Comparison of ENCODE assay signal across 23 cellular contexts in the genomic region with DNA sequence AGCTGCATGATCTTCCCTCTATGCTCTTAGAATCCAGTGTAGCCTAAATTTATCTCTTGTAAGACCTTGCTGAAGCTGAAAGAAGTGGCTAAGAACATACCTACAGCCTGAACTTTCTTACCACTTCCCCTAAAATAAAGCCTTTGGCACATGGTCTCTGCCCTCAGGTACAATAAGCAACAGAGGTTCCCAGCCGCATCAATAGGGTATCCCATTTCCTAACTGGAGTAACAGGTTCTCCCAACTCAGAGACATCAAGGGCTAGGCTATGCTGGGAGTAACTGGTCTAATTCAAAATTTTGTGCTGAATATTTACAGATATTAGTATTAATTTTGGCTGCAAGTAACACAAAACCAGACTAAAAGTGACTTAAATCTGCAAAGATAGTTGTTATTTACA.
"Had no signal": no experiment of that assay in that cellular context is flagged by ENCODE, and none has a peak within 500 bp of the region (broad histone marks: within the 10 kb centered on the region; RNA-seq: fewer than 3 reads in every experiment).

No MANE protein-coding gene starts in this region.

- H3K36me3 Mint-ChIP-seq: immature natural killer cell; naive thymus-derived CD8-positive, alpha-beta T cell had no signal

- H3K4me1 Mint-ChIP-seq: immature natural killer cell; naive thymus-derived CD8-positive, alpha-beta T cell; nephron progenitor cell had no signal

- H3K9me3 Mint-ChIP-seq: dendritic cell treated with granulocyte-macrophage colony-stimulating factor and Interleukin-4, amounts not matched to agents 40 ng/mL and 50 ng/mL, for 4 days; nephron progenitor cell had no signal

- H3K36me3 ChIP-seq: lower lobe of right lung, prostate gland, right atrium auricular region, stomach, thyroid gland had no signal

- H3K4me3 ChIP-seq: lower lobe of right lung, prostate gland, right atrium auricular region, smooth muscle cell, stomach, thyroid gland had no signal

- DNase-seq: effector CD8-positive, alpha-beta T cell; hypothalamus; immature natural killer cell; islet precursor cell; kidney glomerular epithelial cell; left ventricle myocardium superior; lower lobe of right lung; naive thymus-derived CD8-positive, alpha-beta T cell; nephron progenitor cell; nucleus accumbens; stimulated activated CD4-positive, alpha-beta T cell treated with anti-CD3 and anti-CD28 coated beads, Interleukin-12 subunit alpha, Interleukin-12 subunit beta, amount 100 ng/mL, for 4 hours; stimulated activated CD4-positive, alpha-beta T cell treated with anti-CD3 and anti-CD28 coated beads, Interleukin-1b, Interleukin-23, amount 100 ng/mL, for 48 hours; stimulated activated CD4-positive, alpha-beta T cell treated with anti-CD3 and anti-CD28 coated beads, Interleukin-4, amount 100 ng/mL, for 1 hour; stimulated activated CD8-positive, alpha-beta memory T cell treated with anti-CD3 and anti-CD28 coated beads, Interleukin-4, amount 100 ng/mL, for 48 hours; stimulated activated naive CD4-positive, alpha-beta T cell; stomach; thyroid gland; trophoblast cell had no signal

- H3K9me3 ChIP-seq: lower lobe of right lung, prostate gland, right atrium auricular region, stomach, thyroid gland had no signal

- H3K4me3 Mint-ChIP-seq: dendritic cell treated with granulocyte-macrophage colony-stimulating factor and Interleukin-4, amounts not matched to agents 40 ng/mL and 50 ng/mL, for 4 days; immature natural killer cell; naive thymus-derived CD8-positive, alpha-beta T cell; nephron progenitor cell had no signal

- ATAC-seq: left ventricle myocardium superior; lower lobe of right lung; naive thymus-derived CD8-positive, alpha-beta T cell; sciatic nerve had no signal

- H3K27ac ChIP-seq: lower lobe of right lung, prostate gland, right atrium auricular region, stomach, thyroid gland had no signal

- H3K4me1 ChIP-seq: lower lobe of right lung, prostate gland, right atrium auricular region, stomach had no signal

- H3K27me3 Mint-ChIP-seq: dendritic cell treated with granulocyte-macrophage colony-stimulating factor and Interleukin-4, amounts not matched to agents 40 ng/mL and 50 ng/mL, for 4 days had no signal

- H3K4me2 ChIP-seq: smooth muscle cell had no signal

- H3K27ac Mint-ChIP-seq: dendritic cell treated with granulocyte-macrophage colony-stimulating factor and Interleukin-4, amounts not matched to agents 40 ng/mL and 50 ng/mL, for 4 days; immature natural killer cell; naive thymus-derived CD8-positive, alpha-beta T cell; nephron progenitor cell had no signal

- H3K27me3 ChIP-seq: right atrium auricular region, stomach, thyroid gland had no signal
